In the genomic region with DNA sequence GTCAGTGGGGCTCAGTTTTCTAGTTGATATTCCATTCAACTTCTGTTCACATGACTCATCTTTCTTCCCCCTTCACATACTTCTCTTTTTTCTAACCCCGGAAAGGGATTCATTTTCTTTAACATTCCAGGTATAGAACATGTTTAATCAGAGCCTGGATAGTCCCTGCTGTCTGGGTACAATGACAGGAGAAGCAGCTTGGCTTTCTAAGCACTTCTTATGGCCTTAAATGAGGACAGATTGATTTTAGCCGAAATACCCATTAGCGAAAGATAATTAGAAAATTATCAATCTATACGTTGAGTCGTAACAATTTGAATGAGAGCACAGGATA, we compare ENCODE assay signal across 1 cellular context.
TF ChIP-seq lines count a peak whose summit lies in the region.

No MANE protein-coding gene starts in this region.

TF ChIP-seq in endothelial cell of umbilical vein, 7 proteins besides CTCF, POLR2A, EP300 and RAD21:
- TF ChIP-seq MYC (IDR thresholded peaks at IDR 0.05; ENCODE audit: low read depth, low read length) (no peak), JUN (IDR thresholded peaks at IDR 0.05; ENCODE audit: borderline replicate concordance, insufficient read depth, insufficient read length, low read depth) (no peak), EZH2 (IDR thresholded peaks at IDR 0.05; ENCODE audit: borderline replicate concordance, low read depth, low read length, severe bottlenecking) (no peak), GATA2 (IDR thresholded peaks at IDR 0.05; ENCODE audit: insufficient read depth, insufficient read length, low read depth, low read length) (no peak), POLR2AphosphoS5 (IDR thresholded peaks at IDR 0.05; ENCODE audit: insufficient read depth, low read depth, low read length) (no peak), FOS (IDR thresholded peaks at IDR 0.05; ENCODE audit: borderline replicate concordance, insufficient read depth, low read length) (no peak)
- TF ChIP-seq, protein P1, sequence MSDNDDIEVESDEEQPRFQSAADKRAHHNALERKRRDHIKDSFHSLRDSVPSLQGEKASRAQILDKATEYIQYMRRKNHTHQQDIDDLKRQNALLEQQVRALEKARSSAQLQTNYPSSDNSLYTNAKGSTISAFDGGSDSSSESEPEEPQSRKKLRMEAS (IDR thresholded peaks at IDR 0.05; ENCODE audit: insufficient read depth, insufficient read length) = no peak
